ENCODE assay signal across 18 cellular contexts in the genomic region with DNA sequence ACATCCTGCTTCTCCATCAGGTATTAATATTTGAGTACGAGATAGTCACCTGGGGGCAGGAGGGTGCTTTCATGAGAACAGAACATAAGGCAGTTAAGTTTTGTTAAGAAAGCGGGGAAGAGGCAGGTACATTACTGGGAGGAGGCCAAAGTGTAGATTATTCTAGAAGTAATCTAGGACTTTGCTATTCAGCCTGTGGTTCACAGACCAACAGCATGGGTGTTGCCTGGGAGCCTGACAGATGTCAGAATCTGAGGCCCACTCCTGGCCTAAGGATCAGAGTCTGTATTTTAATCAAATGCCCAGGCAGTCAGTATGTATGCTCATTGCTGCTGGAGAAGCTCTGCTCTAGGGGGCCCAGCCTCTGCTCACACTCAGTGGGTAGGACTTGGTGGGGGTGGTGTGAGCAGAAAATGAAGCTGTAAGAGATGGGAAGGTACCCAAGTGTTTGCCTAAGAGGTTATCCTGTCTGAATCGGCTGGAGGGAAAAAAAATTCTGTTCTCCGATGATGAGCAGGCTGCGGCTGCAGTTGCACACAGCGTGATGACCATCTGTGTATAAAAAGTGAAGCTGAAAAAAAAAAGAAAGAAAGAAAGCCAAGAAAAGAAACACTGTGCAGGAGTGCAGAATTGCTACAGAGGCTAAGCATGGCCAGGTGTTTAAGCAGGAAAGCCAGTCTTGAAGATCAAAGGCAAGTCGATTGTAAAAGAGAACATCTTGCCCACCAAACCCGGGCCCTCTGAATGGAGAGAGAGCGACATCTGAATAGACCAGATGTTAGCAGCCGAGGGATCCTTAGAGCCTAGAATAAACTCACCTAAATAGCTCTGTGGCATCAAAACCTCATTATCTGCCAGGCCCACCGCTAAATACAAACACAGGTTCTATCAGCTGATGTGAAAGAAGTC.
A peak's percentile ranks its signal among the peaks of the same experiment; 100 is the strongest.
DNase-seq lines count a peak whose midpoint lies in the region; ATAC-seq and TF ChIP-seq lines count a peak whose summit lies in the region.
"Had no signal": no experiment of that assay in that cellular context is flagged by ENCODE, and none has a peak within 500 bp of the region (broad histone marks: within the 10 kb centered on the region; RNA-seq: fewer than 3 reads in every experiment).

No MANE protein-coding gene starts in this region.

- intact Hi-C loops in activated CD8-positive, alpha-beta T cell treated with anti-CD3 and anti-CD28 coated beads for 36 hours (cut with micrococcal nuclease): no loop called here
- intact Hi-C loops in right cardiac atrium (cut with DNase I): loop anchor here in 3 of 4 donors (10.0 kb wide), 2 partner anchors 1105 to 1115 kb away; no protein-coding TSS in a partner anchor
- intact Hi-C loops in colonic mucosa (cut with DNase I): loop anchor here (10.0 kb wide), 2 partner anchors 55 to 1595 kb away; no protein-coding TSS in a partner anchor

- H3K4me3 ChIP-seq in right cardiac atrium (ENCODE audit: low read length) (no peak overlapping the region), colonic mucosa (no peak overlapping the region)
- H3K4me3 ChIP-seq: ascending aorta, lower lobe of right lung had no signal

- peaks cover 3% of the 10 kb centered on the region for H3K36me3 Mint-ChIP-seq in activated CD8-positive, alpha-beta T cell treated with anti-CD3 and anti-CD28 coated beads for 36 hours (ENCODE audit: low read depth)
- H3K36me3 Mint-ChIP-seq in activated CD8-positive, alpha-beta T cell treated with anti-CD3 and anti-CD28 coated beads, Interleukin-2, amount 10 ng/mL, durations not matched to agents 7 days and 5 days (ENCODE audit: low read depth): no peaks in the 10 kb centered on the region
- peaks cover 5% of the 10 kb centered on the region for H3K36me3 Mint-ChIP-seq in glutamatergic neuron (ENCODE audit: unreplicated experiment)
- H3K36me3 Mint-ChIP-seq: naive B cell had no signal

- H3K4me1 ChIP-seq in right cardiac atrium (ENCODE audit: control insufficient read depth, insufficient read depth, low read length) (peaks cover 3% of the 10 kb centered on the region), colonic mucosa (no peaks in the 10 kb centered on the region)
- H3K4me1 ChIP-seq: lower lobe of right lung had no signal

- 80% methylated on average over 11 of the region's 11 CpGs for WGBS in right cardiac atrium

- CTCF ChIA-PET in activated CD8-positive, alpha-beta T cell treated with anti-CD3 and anti-CD28 coated beads for 36 hours (lab: Charles Lee): interaction anchor here (0.9 kb wide), 1 partner anchor 1162 kb away, joined by 3 read pairs; no protein-coding TSS in a partner anchor
- CTCF ChIA-PET in activated CD8-positive, alpha-beta T cell treated with anti-CD3 and anti-CD28 coated beads, Interleukin-2, amount 10 ng/mL, durations not matched to agents 7 days and 5 days (lab: Charles Lee): no interaction called here

- H3K4me1 Mint-ChIP-seq in activated CD8-positive, alpha-beta T cell treated with anti-CD3 and anti-CD28 coated beads for 36 hours (ENCODE audit: low read depth): peaks cover 38% of the 10 kb centered on the region
- peaks cover 20% of the 10 kb centered on the region for H3K4me1 Mint-ChIP-seq in activated CD8-positive, alpha-beta T cell treated with anti-CD3 and anti-CD28 coated beads, Interleukin-2, amount 10 ng/mL, durations not matched to agents 7 days and 5 days (ENCODE audit: low read depth)
- peaks cover 16% of the 10 kb centered on the region for H3K4me1 Mint-ChIP-seq in glutamatergic neuron (ENCODE audit: low read depth, unreplicated experiment)
- H3K4me1 Mint-ChIP-seq: naive B cell had no signal

- no peaks in the 10 kb centered on the region for H3K27me3 Mint-ChIP-seq in activated CD8-positive, alpha-beta T cell treated with anti-CD3 and anti-CD28 coated beads for 36 hours
- H3K27me3 Mint-ChIP-seq in activated CD8-positive, alpha-beta T cell treated with anti-CD3 and anti-CD28 coated beads, Interleukin-2, amount 10 ng/mL, durations not matched to agents 7 days and 5 days (ENCODE audit: low read depth): no peaks in the 10 kb centered on the region
- H3K27me3 Mint-ChIP-seq in glutamatergic neuron (ENCODE audit: unreplicated experiment): no peaks in the 10 kb centered on the region
- H3K27me3 Mint-ChIP-seq: naive B cell; stimulated activated naive CD8-positive, alpha-beta T cell treated with anti-CD3 and anti-CD28 coated beads, Interleukin-15, Interleukin-2, amounts not matched to agents 100 ng/mL and 50 ng/mL, for 24 hours had no signal

- DNase-seq in activated CD8-positive, alpha-beta T cell treated with anti-CD3 and anti-CD28 coated beads for 36 hours: peak; percentile 5
- DNase-seq in activated CD8-positive, alpha-beta T cell treated with anti-CD3 and anti-CD28 coated beads, Interleukin-2, amount 10 ng/mL, durations not matched to agents 7 days and 5 days: no peak
- DNase-seq in glutamatergic neuron (no peak), superior temporal gyrus (ENCODE audit: extremely low spot score) (peak; percentile 40), right cardiac atrium (no peak), colonic mucosa (no peak)
- DNase-seq: activated CD4-positive, alpha-beta T cell treated with anti-CD3 and anti-CD28 coated beads for 48 hours; activated CD8-positive, alpha-beta memory T cell treated with anti-CD3 and anti-CD28 coated beads, Interleukin-2, amount 50 U/mL, for 48 hours; activated gamma-delta T cell; lower lobe of right lung; MM.1S; naive B cell; NCI-H1930; NCI-H774 had no signal

- H3K9me3 ChIP-seq in right cardiac atrium (ENCODE audit: control insufficient read depth, low read length): no peaks in the 10 kb centered on the region
- no peaks in the 10 kb centered on the region for H3K9me3 ChIP-seq in colonic mucosa
- H3K9me3 ChIP-seq: ascending aorta, lower lobe of right lung had no signal

- H3K27me3 ChIP-seq in right cardiac atrium (ENCODE audit: control insufficient read depth, insufficient read depth) (no peaks in the 10 kb centered on the region), colonic mucosa (no peaks in the 10 kb centered on the region)
- H3K27me3 ChIP-seq: ascending aorta had no signal

- no peak overlapping the region for H3K4me3 Mint-ChIP-seq in activated CD8-positive, alpha-beta T cell treated with anti-CD3 and anti-CD28 coated beads for 36 hours
- H3K4me3 Mint-ChIP-seq in activated CD8-positive, alpha-beta T cell treated with anti-CD3 and anti-CD28 coated beads, Interleukin-2, amount 10 ng/mL, durations not matched to agents 7 days and 5 days: no peak overlapping the region
- peak overlapping the region; percentile 30 for H3K4me3 Mint-ChIP-seq in glutamatergic neuron (ENCODE audit: unreplicated experiment)
- H3K4me3 Mint-ChIP-seq: naive B cell; stimulated activated naive CD8-positive, alpha-beta T cell treated with anti-CD3 and anti-CD28 coated beads, Interleukin-15, Interleukin-2, amounts not matched to agents 100 ng/mL and 50 ng/mL, for 24 hours had no signal

- H3K27ac ChIP-seq in VCaP (peak overlapping the region; percentile 93; the same call in 1 of the 2 replicates), right cardiac atrium (ENCODE audit: low read length) (no peak overlapping the region), colonic mucosa (no peak overlapping the region)
- H3K27ac ChIP-seq: ascending aorta, lower lobe of right lung had no signal

- no peak for ATAC-seq in activated CD8-positive, alpha-beta T cell treated with anti-CD3 and anti-CD28 coated beads for 36 hours
- ATAC-seq in activated CD8-positive, alpha-beta T cell treated with anti-CD3 and anti-CD28 coated beads, Interleukin-2, amount 10 ng/mL, durations not matched to agents 7 days and 5 days: no peak
- no peak for ATAC-seq in right cardiac atrium
- ATAC-seq in HG02885 (IDR thresholded peaks at IDR 0.05; ENCODE audit: poor library complexity, unreplicated experiment): no peak
- ATAC-seq: lower lobe of right lung had no signal

- POLR2A ChIA-PET in activated CD8-positive, alpha-beta T cell treated with anti-CD3 and anti-CD28 coated beads for 36 hours (lab: Charles Lee): interaction anchor here (0.7 kb wide), 1 partner anchor 18 kb away, joined by 3 read pairs; no protein-coding TSS in a partner anchor
- POLR2A ChIA-PET in activated CD8-positive, alpha-beta T cell treated with anti-CD3 and anti-CD28 coated beads, Interleukin-2, amount 10 ng/mL, durations not matched to agents 7 days and 5 days (lab: Charles Lee): no interaction called here

- H3K36me3 ChIP-seq in colonic mucosa: no peaks in the 10 kb centered on the region
- H3K36me3 ChIP-seq: ascending aorta, lower lobe of right lung had no signal

- H3K9me3 Mint-ChIP-seq in activated CD8-positive, alpha-beta T cell treated with anti-CD3 and anti-CD28 coated beads for 36 hours: peaks cover 1% of the 10 kb centered on the region
- no peaks in the 10 kb centered on the region for H3K9me3 Mint-ChIP-seq in activated CD8-positive, alpha-beta T cell treated with anti-CD3 and anti-CD28 coated beads, Interleukin-2, amount 10 ng/mL, durations not matched to agents 7 days and 5 days (ENCODE audit: insufficient read depth)
- H3K9me3 Mint-ChIP-seq in glutamatergic neuron (ENCODE audit: unreplicated experiment): peaks cover 6% of the 10 kb centered on the region
- H3K9me3 Mint-ChIP-seq: stimulated activated naive CD8-positive, alpha-beta T cell treated with anti-CD3 and anti-CD28 coated beads, Interleukin-15, Interleukin-2, amounts not matched to agents 100 ng/mL and 50 ng/mL, for 24 hours had no signal

- TF ChIP-seq CTCF in activated CD8-positive, alpha-beta T cell treated with anti-CD3 and anti-CD28 coated beads for 36 hours (IDR thresholded peaks at IDR 0.05): no peak
- no peak for TF ChIP-seq CTCF in VCaP (conservative IDR thresholded peaks at IDR 0.05)
- no peak for TF ChIP-seq CTCF in glutamatergic neuron (IDR thresholded peaks at IDR 0.05; ENCODE audit: partially characterized antibody, unreplicated experiment)
- no peak for TF ChIP-seq CTCF in colonic mucosa (IDR thresholded peaks at IDR 0.05)

- no peak overlapping the region for H3K27ac Mint-ChIP-seq in activated CD8-positive, alpha-beta T cell treated with anti-CD3 and anti-CD28 coated beads for 36 hours
- no peak overlapping the region for H3K27ac Mint-ChIP-seq in activated CD8-positive, alpha-beta T cell treated with anti-CD3 and anti-CD28 coated beads, Interleukin-2, amount 10 ng/mL, durations not matched to agents 7 days and 5 days
- H3K27ac Mint-ChIP-seq in glutamatergic neuron (ENCODE audit: unreplicated experiment): peak overlapping the region; percentile 9
- H3K27ac Mint-ChIP-seq: stimulated activated naive CD8-positive, alpha-beta T cell treated with anti-CD3 and anti-CD28 coated beads, Interleukin-15, Interleukin-2, amounts not matched to agents 100 ng/mL and 50 ng/mL, for 24 hours had no signal

- H3K9ac ChIP-seq in colonic mucosa (ENCODE audit: low read depth in 2 of 2, low read length in 2 of 2): no peak overlapping the region

Comparison
In these comparisons a context has a peak if more than half of its experiments do, and no peak if none do; other contexts are left out.
1. DNase-seq: peak in activated CD8-positive, alpha-beta T cell treated with anti-CD3 and anti-CD28 coated beads for 36 hours (single experiment) and superior temporal gyrus (single experiment); none in activated CD8-positive, alpha-beta T cell treated with anti-CD3 and anti-CD28 coated beads, Interleukin-2, amount 10 ng/mL, durations not matched to agents 7 days and 5 days (single experiment), glutamatergic neuron (single experiment), right cardiac atrium (0 of 3) and colonic mucosa (single experiment).